ENCODE assay signal across 8 cellular contexts in the genomic region with DNA sequence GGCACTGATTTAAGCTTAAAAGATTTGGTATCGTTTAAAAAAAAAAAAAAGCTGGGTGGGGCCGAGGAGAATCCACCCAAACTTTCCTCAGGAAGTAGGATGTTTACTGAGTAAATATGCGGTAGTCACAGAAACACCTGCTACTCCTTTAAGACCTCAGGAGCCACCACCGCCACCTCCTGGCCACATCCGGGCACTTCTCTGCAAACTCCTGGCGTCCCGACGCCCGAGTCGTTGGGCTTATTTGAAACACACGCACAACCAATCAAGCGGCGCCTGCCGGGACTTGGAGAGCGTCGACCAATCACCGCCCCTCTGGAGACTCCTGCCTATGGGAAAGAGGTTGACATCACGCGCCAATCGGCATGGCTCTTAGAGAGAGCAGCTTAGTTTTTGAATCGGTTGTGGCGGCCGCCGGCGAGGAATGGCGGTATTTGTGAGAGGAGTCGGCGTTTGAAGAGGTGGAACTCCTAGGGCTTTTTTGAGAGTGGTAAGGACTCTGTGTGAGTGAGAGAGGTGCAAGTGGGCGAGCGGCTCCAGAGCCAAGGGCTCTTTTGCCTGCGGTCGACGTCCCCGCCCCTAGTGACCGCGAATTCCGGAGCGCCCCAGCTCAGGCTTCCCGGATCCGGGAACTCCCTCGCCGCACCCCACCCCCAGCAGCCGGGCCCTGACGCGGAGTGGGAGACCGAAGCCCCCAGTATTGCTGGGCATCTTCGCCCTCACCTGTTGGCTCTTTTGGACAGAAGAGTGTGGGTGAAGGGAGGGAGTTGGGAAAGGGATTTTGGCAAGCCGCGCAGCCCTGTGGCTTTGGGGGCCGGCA. TPM values are rescaled to one million over a fixed set of nuclear protein-coding genes. Genes with fewer than 3 reads are reported as not detected.
DNase-seq lines count a peak whose midpoint lies in the region; ATAC-seq and TF ChIP-seq lines count a peak whose summit lies in the region.

A gene with protein sequence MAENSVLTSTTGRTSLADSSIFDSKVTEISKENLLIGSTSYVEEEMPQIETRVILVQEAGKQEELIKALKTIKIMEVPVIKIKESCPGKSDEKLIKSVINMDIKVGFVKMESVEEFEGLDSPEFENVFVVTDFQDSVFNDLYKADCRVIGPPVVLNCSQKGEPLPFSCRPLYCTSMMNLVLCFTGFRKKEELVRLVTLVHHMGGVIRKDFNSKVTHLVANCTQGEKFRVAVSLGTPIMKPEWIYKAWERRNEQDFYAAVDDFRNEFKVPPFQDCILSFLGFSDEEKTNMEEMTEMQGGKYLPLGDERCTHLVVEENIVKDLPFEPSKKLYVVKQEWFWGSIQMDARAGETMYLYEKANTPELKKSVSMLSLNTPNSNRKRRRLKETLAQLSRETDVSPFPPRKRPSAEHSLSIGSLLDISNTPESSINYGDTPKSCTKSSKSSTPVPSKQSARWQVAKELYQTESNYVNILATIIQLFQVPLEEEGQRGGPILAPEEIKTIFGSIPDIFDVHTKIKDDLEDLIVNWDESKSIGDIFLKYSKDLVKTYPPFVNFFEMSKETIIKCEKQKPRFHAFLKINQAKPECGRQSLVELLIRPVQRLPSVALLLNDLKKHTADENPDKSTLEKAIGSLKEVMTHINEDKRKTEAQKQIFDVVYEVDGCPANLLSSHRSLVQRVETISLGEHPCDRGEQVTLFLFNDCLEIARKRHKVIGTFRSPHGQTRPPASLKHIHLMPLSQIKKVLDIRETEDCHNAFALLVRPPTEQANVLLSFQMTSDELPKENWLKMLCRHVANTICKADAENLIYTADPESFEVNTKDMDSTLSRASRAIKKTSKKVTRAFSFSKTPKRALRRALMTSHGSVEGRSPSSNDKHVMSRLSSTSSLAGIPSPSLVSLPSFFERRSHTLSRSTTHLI (plus strand): TSS at position 359 of the 820 bp plus-strand sequence. CDS start 3,805 bp downstream, outside the sequence.

- peak; percentile 84 for TF ChIP-seq CTCF in left ventricle myocardium inferior (IDR thresholded peaks at IDR 0.05; ENCODE audit: borderline replicate concordance)
- peak; percentile 74 for TF ChIP-seq CTCF in progenitor cell of endocrine pancreas (IDR thresholded peaks at IDR 0.05; ENCODE audit: unreplicated experiment)

- peaks cover 31% of the 10 kb centered on the region for H3K4me1 Mint-ChIP-seq in T-helper 17 cell
- H3K4me1 Mint-ChIP-seq in progenitor cell of endocrine pancreas (ENCODE audit: low read depth) = peaks cover 28% of the 10 kb centered on the region

- peaks cover 31% of the 10 kb centered on the region for H3K4me1 ChIP-seq in left ventricle myocardium inferior
- H3K4me1 ChIP-seq in urinary bladder (ENCODE audit: insufficient read depth) = peaks cover 2% of the 10 kb centered on the region

- H3K27ac Mint-ChIP-seq in T-helper 17 cell = peak within 1 kb of the TSS; percentile 92
- peak within 1 kb of the TSS; percentile 99 for H3K27ac Mint-ChIP-seq in progenitor cell of endocrine pancreas

- ATAC-seq in GM18498 (IDR thresholded peaks at IDR 0.05; ENCODE audit: unreplicated experiment) = peak; percentile 97
- ATAC-seq in HG02938 (IDR thresholded peaks at IDR 0.05; ENCODE audit: unreplicated experiment) = peak; percentile 97
- peak; percentile 98 for ATAC-seq in T-helper 17 cell

- WGBS in urinary bladder = under 1% methylated on average over 50 of the region's 50 CpGs

- H3K9me3 ChIP-seq in T-helper 17 cell (ENCODE audit: control insufficient read depth, low read length, poor library complexity, severe bottlenecking) = no peaks in the 10 kb centered on the region
- no peaks in the 10 kb centered on the region for H3K9me3 ChIP-seq in left ventricle myocardium inferior (replicated peaks)

- H3K36me3 ChIP-seq in left ventricle myocardium inferior (no peaks in the 10 kb centered on the region), urinary bladder (ENCODE audit: insufficient read depth) (no peaks in the 10 kb centered on the region)

- intact Hi-C loops in left ventricle myocardium inferior (cut with micrococcal nuclease) = no loop called here

- H3K27me3 Mint-ChIP-seq in T-helper 17 cell = no peaks in the 10 kb centered on the region
- H3K27me3 Mint-ChIP-seq in progenitor cell of endocrine pancreas = peaks cover 7% of the 10 kb centered on the region

- peak; percentile 98 for DNase-seq in NCI-H1694 treated with DMSO at 0.1 percent for 48 hours (lab: John Stamatoyannopoulos, UW)
- peak; percentile 92 to 95 (median 94) for DNase-seq in T-helper 17 cell
- DNase-seq in left ventricle myocardium inferior = peak; percentile 98
- DNase-seq in progenitor cell of endocrine pancreas (ENCODE audit: low spot score, unreplicated experiment) = peak; percentile 93

- H3K27ac ChIP-seq in angular gyrus (ENCODE audit: low read depth, low read length) = peak within 1 kb of the TSS; percentile 48
- H3K27ac ChIP-seq in left ventricle myocardium inferior (replicated peaks) = peak within 1 kb of the TSS; percentile 88
- no peak within 1 kb of the TSS for H3K27ac ChIP-seq in urinary bladder (ENCODE audit: low read depth)

- H3K4me3 Mint-ChIP-seq in T-helper 17 cell = peak within 1 kb of the TSS; percentile 100
- H3K4me3 Mint-ChIP-seq in progenitor cell of endocrine pancreas (ENCODE audit: low read depth) = peak within 1 kb of the TSS; percentile 98

- H3K36me3 Mint-ChIP-seq in T-helper 17 cell (ENCODE audit: low read depth) (peaks cover 7% of the 10 kb centered on the region), progenitor cell of endocrine pancreas (ENCODE audit: insufficient read depth) (peaks cover 7% of the 10 kb centered on the region)

- peak within 1 kb of the TSS; percentile 94 for H3K4me3 ChIP-seq in left ventricle myocardium inferior
- peak within 1 kb of the TSS; percentile 76 for H3K4me3 ChIP-seq in urinary bladder (ENCODE audit: low read depth, low read length)

- H3K27me3 ChIP-seq in left ventricle myocardium inferior (ENCODE audit: low read depth) = no peaks in the 10 kb centered on the region

- no peaks in the 10 kb centered on the region for H3K9me3 Mint-ChIP-seq in progenitor cell of endocrine pancreas (ENCODE audit: low read depth)

RNA-seq across cellular contexts. Expression of the gene that starts here (rescaled TPM):
- total RNA-seq in T-helper 17 cell (1 to 10 TPM; 2.2 to 2.3 TPM), left ventricle myocardium inferior (4.8 TPM), progenitor cell of endocrine pancreas (38.1 and 45.4 TPM in 2 replicates), urinary bladder (39.0 TPM)
- polyA plus RNA-seq in urinary bladder = 4.0 TPM
